Comparison of ENCODE assay signal across 1 cellular context in genomic region chr21:14889080-14889805, GRCh38.
TF ChIP-seq lines count a peak whose summit lies in the region.

No MANE protein-coding gene starts in this region.

TF ChIP-seq in HepG2, 621 proteins besides CTCF, POLR2A, EP300 and RAD21 (continued from another document and continues in another):
- TF ChIP-seq ARID4A (CRISPR knock-in tag; IDR thresholded peaks at IDR 0.05; ENCODE audit: borderline replicate concordance), result peak; percentile 19; the same call in 1 of the 2 replicates
- TF ChIP-seq ZNF3 (CRISPR knock-in tag; IDR thresholded peaks at IDR 0.05), result peak; percentile 96
- TF ChIP-seq TCF12 (IDR thresholded peaks at IDR 0.05), result no peak
- peak; percentile 80; the same call in 1 of the 2 replicates for TF ChIP-seq TCF12 (CRISPR knock-in tag; IDR thresholded peaks at IDR 0.05)
- no peak for TF ChIP-seq MAZ (IDR thresholded peaks at IDR 0.05; ENCODE audit: borderline replicate concordance, low read depth, low read length)
- no peak for TF ChIP-seq MAZ (CRISPR knock-in tag; IDR thresholded peaks at IDR 0.05; ENCODE audit: low read depth)
- peak; percentile 84 for TF ChIP-seq TEAD3 (CRISPR knock-in tag; optimal IDR thresholded peaks at IDR 0.05; ENCODE audit: borderline replicate concordance)
- TF ChIP-seq IRF1 (CRISPR knock-in tag; IDR thresholded peaks at IDR 0.05; ENCODE audit: low read depth), result no peak
- no peak for TF ChIP-seq ZSCAN9 (CRISPR knock-in tag; IDR thresholded peaks at IDR 0.05; ENCODE audit: borderline replicate concordance)
- no peak for TF ChIP-seq ZNF775 (CRISPR knock-in tag; IDR thresholded peaks at IDR 0.05; ENCODE audit: borderline replicate concordance)
- no peak for TF ChIP-seq NFE2 (CRISPR knock-in tag; IDR thresholded peaks at IDR 0.05)
- no peak for TF ChIP-seq ARHGAP35 (CRISPR knock-in tag; IDR thresholded peaks at IDR 0.05; ENCODE audit: borderline replicate concordance)
- TF ChIP-seq SP2 (CRISPR knock-in tag; IDR thresholded peaks at IDR 0.05), result no peak
- peak; percentile 61 for TF ChIP-seq KMT2B (CRISPR knock-in tag; IDR thresholded peaks at IDR 0.05)
- no peak for TF ChIP-seq ZNF7 (CRISPR knock-in tag; IDR thresholded peaks at IDR 0.05)
- no peak for TF ChIP-seq GPBP1L1 (CRISPR knock-in tag; IDR thresholded peaks at IDR 0.05)
- TF ChIP-seq ARNTL (CRISPR knock-in tag; IDR thresholded peaks at IDR 0.05), result peak; percentile 66; the same call in 1 of the 2 replicates
- peak; percentile 80 for TF ChIP-seq SAP130 (CRISPR knock-in tag; IDR thresholded peaks at IDR 0.05; ENCODE audit: low read depth)
- TF ChIP-seq XBP1 (CRISPR knock-in tag; IDR thresholded peaks at IDR 0.05), result no peak
- TF ChIP-seq IKZF4 (CRISPR knock-in tag; IDR thresholded peaks at IDR 0.05; ENCODE audit: borderline replicate concordance, low read depth, not compliant biosample characterization), result no peak
- no peak for TF ChIP-seq ZNF383 (CRISPR knock-in tag; IDR thresholded peaks at IDR 0.05; ENCODE audit: borderline replicate concordance)
- no peak for TF ChIP-seq NCOA5 (CRISPR knock-in tag; IDR thresholded peaks at IDR 0.05)
- no peak for TF ChIP-seq RFXANK (CRISPR knock-in tag; IDR thresholded peaks at IDR 0.05)
- TF ChIP-seq ZNF142 (CRISPR knock-in tag; IDR thresholded peaks at IDR 0.05), result no peak
- TF ChIP-seq NR0B2 (CRISPR knock-in tag; IDR thresholded peaks at IDR 0.05), result no peak
- peak; percentile 79; the same call in 1 of the 2 replicates for TF ChIP-seq SALL1 (CRISPR knock-in tag; IDR thresholded peaks at IDR 0.05)
- TF ChIP-seq SAFB2 (CRISPR knock-in tag; IDR thresholded peaks at IDR 0.05; ENCODE audit: borderline replicate concordance, low read depth), result no peak
- no peak for TF ChIP-seq FUBP1 (CRISPR knock-in tag; IDR thresholded peaks at IDR 0.05; ENCODE audit: borderline replicate concordance)
- TF ChIP-seq ATF2 (CRISPR knock-in tag; IDR thresholded peaks at IDR 0.05), result peak; percentile 62; the same call in 1 of the 2 replicates
- no peak for TF ChIP-seq ZNF121 (CRISPR knock-in tag; IDR thresholded peaks at IDR 0.05)
- TF ChIP-seq ZFP90 (CRISPR knock-in tag; IDR thresholded peaks at IDR 0.05; ENCODE audit: borderline replicate concordance), result peak; percentile 37; the same call in 1 of the 2 replicates
- no peak for TF ChIP-seq ZNF691 (CRISPR knock-in tag; IDR thresholded peaks at IDR 0.05; ENCODE audit: borderline replicate concordance, low read depth)
- 0 out of 2 replicates have a peak, but pooled peaks have one; percentile 61 for TF ChIP-seq ZBTB10 (CRISPR knock-in tag; IDR thresholded peaks at IDR 0.05; ENCODE audit: borderline replicate concordance)
- TF ChIP-seq ZSCAN29 (CRISPR knock-in tag; conservative IDR thresholded peaks at IDR 0.05), result no peak
- peak; percentile 25; the same call in 1 of the 2 replicates for TF ChIP-seq ZNF124 (CRISPR knock-in tag; IDR thresholded peaks at IDR 0.05)
- peak; percentile 65; the same call in 1 of the 2 replicates for TF ChIP-seq ZNF460 (CRISPR knock-in tag; IDR thresholded peaks at IDR 0.05; ENCODE audit: borderline replicate concordance)
- TF ChIP-seq NR3C1 (CRISPR knock-in tag; IDR thresholded peaks at IDR 0.05), result no peak
- TF ChIP-seq U2AF2 (IDR thresholded peaks at IDR 0.05; ENCODE audit: low read depth, low read length), result no peak
- TF ChIP-seq SNRNP70 (IDR thresholded peaks at IDR 0.05; ENCODE audit: low read depth, low read length), result no peak
- no peak for TF ChIP-seq ZNF75D (CRISPR knock-in tag; IDR thresholded peaks at IDR 0.05; ENCODE audit: borderline replicate concordance)
- TF ChIP-seq ZNF414 (CRISPR knock-in tag; IDR thresholded peaks at IDR 0.05), result no peak
- no peak for TF ChIP-seq GATA4 (IDR thresholded peaks at IDR 0.05; ENCODE audit: borderline replicate concordance, low read depth)
